8 cellular contexts compared by ENCODE assay signal in genomic region chr3:119322021-119322522, GRCh38.
DNase-seq lines count a peak whose midpoint lies in the region; ATAC-seq and TF ChIP-seq lines count a peak whose summit lies in the region.

No MANE protein-coding gene starts in this region.

- intact Hi-C loops in tibial artery (cut with DNase I; ENCODE audit: low total_unique reads) = loop anchor here (10.0 kb wide), 1 partner anchor 143 kb away; the partner anchor contains the start of genes POGLUT1 and TMEM39A

- H3K4me1 ChIP-seq in HEK293 (ENCODE audit: control insufficient read depth, insufficient read depth, low read length) = no peaks in the 10 kb centered on the region
- peaks cover 0 to 10% (median 3%) of the 10 kb centered on the region in 4 donors for H3K4me1 ChIP-seq in tibial artery

- H3K4me3 ChIP-seq in HEK293 (ENCODE audit: low read depth, low read length) (peak overlapping the region; percentile 49), tibial artery (peak overlapping the region; percentile 61 to 89)

- H3K36me3 ChIP-seq in HEK293 (ENCODE audit: control insufficient read depth in 2 of 2, insufficient read depth in 1 of 2, low read length in 2 of 2) = no peaks in the 10 kb centered on the region
- H3K36me3 ChIP-seq in tibial artery = no peaks in the 10 kb centered on the region

- CTCF ChIA-PET in HEK293 (lab: Yijun Ruan, JAX) = interaction anchor here (0.6 kb wide), 1 partner anchor 23 kb away, joined by 4 read pairs; no protein-coding TSS in a partner anchor

- H3K27ac ChIP-seq in HEK293 (ENCODE audit: extremely low read depth, low read depth, low read length) (peak overlapping the region; percentile 69; the same call in 1 of the 2 replicates), angular gyrus (ENCODE audit: low read depth, low read length) (peak overlapping the region; percentile 68), tibial artery (peak overlapping the region; percentile 88 to 91)

- no peak for ATAC-seq in GM18858 (IDR thresholded peaks at IDR 0.05; ENCODE audit: unreplicated experiment)

- DNase-seq in AG08395 (ENCODE audit: low spot score) (peak; percentile 44), kidney tubule cell (ENCODE audit: low spot score) (peak; percentile 70), tibial artery (no peak), inferior parietal cortex (ENCODE audit: extremely low spot score) (no peak)
- no peak for DNase-seq in activated CD8-positive, alpha-beta memory T cell treated with anti-CD3 and anti-CD28 coated beads for 24 hours

- no peaks in the 10 kb centered on the region for H3K27me3 ChIP-seq in tibial artery

- POLR2A ChIA-PET in HEK293 (lab: Yijun Ruan, JAX) = interaction anchor here (1.4 kb wide), 1 partner anchor 26 kb away, joined by 10 read pairs; no protein-coding TSS in a partner anchor

- TF ChIP-seq CTCF in HEK293 (tag by site-specific recombination; IDR thresholded peaks at IDR 0.05) (no peak), tibial artery (IDR thresholded peaks at IDR 0.05) (no peak)

- H3K9me3 ChIP-seq in HEK293 (ENCODE audit: control insufficient read depth, insufficient read depth, low read depth, low read length) (no peaks in the 10 kb centered on the region), tibial artery (no peaks in the 10 kb centered on the region)

TF ChIP-seq in HEK293, 187 proteins besides CTCF, POLR2A, EP300 and RAD21 (continues in another document):
- TF ChIP-seq ZNF23 (tag by site-specific recombination; IDR thresholded peaks at IDR 0.05; ENCODE audit: borderline replicate concordance) (no peak), ATF2 (tag by site-specific recombination; IDR thresholded peaks at IDR 0.05; ENCODE audit: low read depth) (no peak), ZXDB (tag by site-specific recombination; IDR thresholded peaks at IDR 0.05) (no peak), IKZF3 (tag by site-specific recombination; IDR thresholded peaks at IDR 0.05) (no peak), ZNF26 (tag by site-specific recombination; IDR thresholded peaks at IDR 0.05) (no peak), ZIC2 (tag by site-specific recombination; IDR thresholded peaks at IDR 0.05) (no peak), ZNF488 (tag by site-specific recombination; IDR thresholded peaks at IDR 0.05) (no peak), ZNF239 (tag by site-specific recombination; IDR thresholded peaks at IDR 0.05) (no peak), ZNF596 (tag by site-specific recombination; IDR thresholded peaks at IDR 0.05) (no peak), ZNF174 (tag by site-specific recombination; IDR thresholded peaks at IDR 0.05) (no peak), ZNF266 (tag by site-specific recombination; IDR thresholded peaks at IDR 0.05; ENCODE audit: low read depth) (no peak), AEBP2 (tag by site-specific recombination; IDR thresholded peaks at IDR 0.05; ENCODE audit: borderline replicate concordance) (no peak), ZNF19 (tag by site-specific recombination; IDR thresholded peaks at IDR 0.05; ENCODE audit: low read depth) (no peak)
- TF ChIP-seq, protein P1, sequence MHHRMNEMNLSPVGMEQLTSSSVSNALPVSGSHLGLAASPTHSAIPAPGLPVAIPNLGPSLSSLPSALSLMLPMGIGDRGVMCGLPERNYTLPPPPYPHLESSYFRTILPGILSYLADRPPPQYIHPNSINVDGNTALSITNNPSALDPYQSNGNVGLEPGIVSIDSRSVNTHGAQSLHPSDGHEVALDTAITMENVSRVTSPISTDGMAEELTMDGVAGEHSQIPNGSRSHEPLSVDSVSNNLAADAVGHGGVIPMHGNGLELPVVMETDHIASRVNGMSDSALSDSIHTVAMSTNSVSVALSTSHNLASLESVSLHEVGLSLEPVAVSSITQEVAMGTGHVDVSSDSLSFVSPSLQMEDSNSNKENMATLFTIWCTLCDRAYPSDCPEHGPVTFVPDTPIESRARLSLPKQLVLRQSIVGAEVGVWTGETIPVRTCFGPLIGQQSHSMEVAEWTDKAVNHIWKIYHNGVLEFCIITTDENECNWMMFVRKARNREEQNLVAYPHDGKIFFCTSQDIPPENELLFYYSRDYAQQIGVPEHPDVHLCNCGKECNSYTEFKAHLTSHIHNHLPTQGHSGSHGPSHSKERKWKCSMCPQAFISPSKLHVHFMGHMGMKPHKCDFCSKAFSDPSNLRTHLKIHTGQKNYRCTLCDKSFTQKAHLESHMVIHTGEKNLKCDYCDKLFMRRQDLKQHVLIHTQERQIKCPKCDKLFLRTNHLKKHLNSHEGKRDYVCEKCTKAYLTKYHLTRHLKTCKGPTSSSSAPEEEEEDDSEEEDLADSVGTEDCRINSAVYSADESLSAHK (tag by site-specific recombination; IDR thresholded peaks at IDR 0.05) = no peak
- TF ChIP-seq, protein P2, sequence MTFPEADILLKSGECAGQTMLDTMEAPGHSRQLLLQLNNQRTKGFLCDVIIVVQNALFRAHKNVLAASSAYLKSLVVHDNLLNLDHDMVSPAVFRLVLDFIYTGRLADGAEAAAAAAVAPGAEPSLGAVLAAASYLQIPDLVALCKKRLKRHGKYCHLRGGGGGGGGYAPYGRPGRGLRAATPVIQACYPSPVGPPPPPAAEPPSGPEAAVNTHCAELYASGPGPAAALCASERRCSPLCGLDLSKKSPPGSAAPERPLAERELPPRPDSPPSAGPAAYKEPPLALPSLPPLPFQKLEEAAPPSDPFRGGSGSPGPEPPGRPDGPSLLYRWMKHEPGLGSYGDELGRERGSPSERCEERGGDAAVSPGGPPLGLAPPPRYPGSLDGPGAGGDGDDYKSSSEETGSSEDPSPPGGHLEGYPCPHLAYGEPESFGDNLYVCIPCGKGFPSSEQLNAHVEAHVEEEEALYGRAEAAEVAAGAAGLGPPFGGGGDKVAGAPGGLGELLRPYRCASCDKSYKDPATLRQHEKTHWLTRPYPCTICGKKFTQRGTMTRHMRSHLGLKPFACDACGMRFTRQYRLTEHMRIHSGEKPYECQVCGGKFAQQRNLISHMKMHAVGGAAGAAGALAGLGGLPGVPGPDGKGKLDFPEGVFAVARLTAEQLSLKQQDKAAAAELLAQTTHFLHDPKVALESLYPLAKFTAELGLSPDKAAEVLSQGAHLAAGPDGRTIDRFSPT (tag by site-specific recombination; IDR thresholded peaks at IDR 0.05) = no peak
- TF ChIP-seq, protein P3, sequence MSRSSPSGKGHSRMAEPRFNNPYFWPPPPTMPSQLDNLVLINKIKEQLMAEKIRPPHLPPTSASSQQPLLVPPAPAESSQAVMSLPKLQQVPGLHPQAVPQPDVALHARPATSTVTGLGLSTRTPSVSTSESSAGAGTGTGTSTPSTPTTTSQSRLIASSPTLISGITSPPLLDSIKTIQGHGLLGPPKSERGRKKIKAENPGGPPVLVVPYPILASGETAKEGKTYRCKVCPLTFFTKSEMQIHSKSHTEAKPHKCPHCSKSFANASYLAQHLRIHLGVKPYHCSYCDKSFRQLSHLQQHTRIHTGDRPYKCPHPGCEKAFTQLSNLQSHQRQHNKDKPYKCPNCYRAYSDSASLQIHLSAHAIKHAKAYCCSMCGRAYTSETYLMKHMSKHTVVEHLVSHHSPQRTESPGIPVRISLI (tag by site-specific recombination; IDR thresholded peaks at IDR 0.05) = no peak

Comparison
In these comparisons a context has a peak if more than half of its experiments do, and no peak if none do; other contexts are left out.
1. DNase-seq: peak in AG08395 (single experiment) and kidney tubule cell (single experiment); none in tibial artery (0 of 2), activated CD8-positive, alpha-beta memory T cell treated with anti-CD3 and anti-CD28 coated beads for 24 hours (single experiment) and inferior parietal cortex (single experiment).
2. Peak in every context shown above with its lines, with median percentiles within 50 percentile points of each other: H3K27ac ChIP-seq.